In the genomic region with DNA sequence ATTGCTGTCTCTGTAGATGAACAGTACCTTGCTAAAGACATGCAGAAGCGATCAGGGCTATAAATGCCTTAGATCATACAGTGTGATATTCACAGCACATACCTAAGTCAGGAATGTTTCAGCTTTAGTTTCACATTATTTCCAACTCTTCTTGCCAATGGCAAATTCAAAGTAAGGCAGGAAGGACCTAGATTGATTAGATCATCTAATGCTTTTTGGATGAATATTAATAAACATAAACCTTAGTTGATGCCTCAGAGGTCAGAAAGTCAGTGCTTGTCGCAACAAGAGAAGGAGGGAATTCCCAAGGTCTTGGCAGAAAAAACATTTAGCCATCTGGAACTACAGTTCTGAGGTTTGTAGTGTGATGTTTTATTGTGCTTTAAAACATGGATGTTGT, we compare ENCODE assay signal across 1 cellular context.
TF ChIP-seq lines count a peak whose summit lies in the region.

No MANE protein-coding gene starts in this region.

TF ChIP-seq in endothelial cell of umbilical vein, 7 proteins besides CTCF, POLR2A, EP300 and RAD21:
- TF ChIP-seq FOS (IDR thresholded peaks at IDR 0.05; ENCODE audit: borderline replicate concordance, insufficient read depth, low read length) (no peak), JUN (IDR thresholded peaks at IDR 0.05; ENCODE audit: borderline replicate concordance, insufficient read depth, insufficient read length, low read depth) (no peak), GATA2 (IDR thresholded peaks at IDR 0.05; ENCODE audit: insufficient read depth, insufficient read length, low read depth, low read length) (no peak), EZH2 (IDR thresholded peaks at IDR 0.05; ENCODE audit: borderline replicate concordance, low read depth, low read length, severe bottlenecking) (no peak), MYC (IDR thresholded peaks at IDR 0.05; ENCODE audit: low read depth, low read length) (no peak), POLR2AphosphoS5 (IDR thresholded peaks at IDR 0.05; ENCODE audit: insufficient read depth, low read depth, low read length) (no peak)
- TF ChIP-seq, protein P1, sequence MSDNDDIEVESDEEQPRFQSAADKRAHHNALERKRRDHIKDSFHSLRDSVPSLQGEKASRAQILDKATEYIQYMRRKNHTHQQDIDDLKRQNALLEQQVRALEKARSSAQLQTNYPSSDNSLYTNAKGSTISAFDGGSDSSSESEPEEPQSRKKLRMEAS (IDR thresholded peaks at IDR 0.05; ENCODE audit: insufficient read depth, insufficient read length) = no peak
